In genomic region chr9:127396253-127396807, GRCh38 we compare ENCODE assay signal across 1 cellular context.
A peak's percentile ranks its signal among the peaks of the same experiment; 100 is the strongest.
TF ChIP-seq lines count a peak whose summit lies in the region.

No MANE protein-coding gene starts in this region.

TF ChIP-seq in WTC11, 78 proteins besides CTCF, POLR2A, EP300 and RAD21 (continued from another document):
- TF ChIP-seq ARID4B (CRISPR knock-in tag; IDR thresholded peaks at IDR 0.05; ENCODE audit: borderline replicate concordance), result 0 out of 2 replicates have a peak, but pooled peaks have one; percentile 49
